Comparison of ENCODE assay signal across 13 cellular contexts in genomic region chr18:66999003-66999402, GRCh38.
DNase-seq lines count a peak whose midpoint lies in the region; ATAC-seq lines count a peak whose summit lies in the region.
"Had no signal": no experiment of that assay in that cellular context is flagged by ENCODE, and none has a peak within 500 bp of the region (broad histone marks: within the 10 kb centered on the region; RNA-seq: fewer than 3 reads in every experiment).

No MANE protein-coding gene starts in this region.

- DNase-seq in DMS53 (lab: John Stamatoyannopoulos, UW) = peak; percentile 77
- DNase-seq in kidney glomerular epithelial cell (lab: John Stamatoyannopoulos, UW) = peak; percentile 13
- DNase-seq in renal cortical epithelial cell (ENCODE audit: low read depth) = peak; percentile 79
- DNase-seq in stimulated activated naive CD8-positive, alpha-beta T cell treated with anti-CD3 and anti-CD28 coated beads, Interleukin-15, Interleukin-2, amounts not matched to agents 100 U/mL and 50 U/mL, for 24 hours = no peak
- DNase-seq in central memory CD4-positive, alpha-beta T cell = no peak
- DNase-seq in stimulated activated CD4-positive, alpha-beta T cell treated with anti-CD3 and anti-CD28 coated beads, Interleukin-1b, Interleukin-23, amount 100 ng/mL, for 48 hours = no peak
- DNase-seq: Caco-2; CD4-positive, CD25-positive, alpha-beta regulatory T cell; CD8-positive, alpha-beta T cell; DMS 273 treated with DMSO at 0.1 percent for 48 hours; DND-41; GOT3; HFFc6 had no signal

- ATAC-seq in stimulated activated naive CD8-positive, alpha-beta T cell treated with anti-CD3 and anti-CD28 coated beads, Interleukin-15, Interleukin-2, amounts not matched to agents 100 U/mL and 50 U/mL, for 24 hours = no peak
- ATAC-seq: CD8-positive, alpha-beta T cell had no signal

Comparison
In these comparisons a context has a peak if more than half of its experiments do, and no peak if none do; other contexts are left out.
1. DNase-seq: peak in DMS53 (single experiment), kidney glomerular epithelial cell (single experiment) and renal cortical epithelial cell (single experiment); none in stimulated activated naive CD8-positive, alpha-beta T cell treated with anti-CD3 and anti-CD28 coated beads, Interleukin-15, Interleukin-2, amounts not matched to agents 100 U/mL and 50 U/mL, for 24 hours (single experiment), central memory CD4-positive, alpha-beta T cell (single experiment) and stimulated activated CD4-positive, alpha-beta T cell treated with anti-CD3 and anti-CD28 coated beads, Interleukin-1b, Interleukin-23, amount 100 ng/mL, for 48 hours (single experiment).